Comparison of ENCODE assay signal across 12 cellular contexts in genomic region chr10:119251315-119251708, GRCh38. TPM values are rescaled to one million over a fixed set of nuclear protein-coding genes. Genes with fewer than 3 reads are reported as not detected.
A peak's percentile ranks its signal among the peaks of the same experiment; 100 is the strongest.
DNase-seq lines count a peak whose midpoint lies in the region; ATAC-seq, FAIRE-seq and TF ChIP-seq lines count a peak whose summit lies in the region.
"Had no signal": no experiment of that assay in that cellular context is flagged by ENCODE, and none has a peak within 500 bp of the region (broad histone marks: within the 10 kb centered on the region; RNA-seq: fewer than 3 reads in every experiment).

No MANE protein-coding gene starts in this region.

- no peak for TF ChIP-seq POLR2A in tibial nerve (IDR thresholded peaks at IDR 0.05)

- TF ChIP-seq CTCF in chondrocyte (IDR thresholded peaks at IDR 0.05) (no peak), lung (IDR thresholded peaks at IDR 0.05; ENCODE audit: control extremely low read depth, extremely low read depth) (no peak), tibial nerve (IDR thresholded peaks at IDR 0.05) (no peak), D721Med (IDR thresholded peaks at IDR 0.05; ENCODE audit: insufficient read depth, missing control alignments) (no peak)

- H3K4me1 Mint-ChIP-seq in chondrocyte (ENCODE audit: low read depth), result peaks cover 74% of the 10 kb centered on the region

- H3K9me3 Mint-ChIP-seq in chondrocyte (ENCODE audit: low read depth), result no peaks in the 10 kb centered on the region

- no peak for TF ChIP-seq EP300 in tibial nerve (IDR thresholded peaks at IDR 0.05)

- H3K27ac ChIP-seq in lung (ENCODE audit: low read depth in 1 of 2, low read length in 1 of 2) (peak overlapping the region; percentile 45 to 75), tibial nerve (peak overlapping the region; percentile 75 to 93 (median 84))
- no peak overlapping the region for H3K27ac ChIP-seq in effector memory CD4-positive, alpha-beta T cell (ENCODE audit: insufficient read depth, low read length, poor library complexity, severe bottlenecking)
- H3K27ac ChIP-seq: 22Rv1 had no signal

- no peaks in the 10 kb centered on the region for H3K36me3 Mint-ChIP-seq in chondrocyte (ENCODE audit: low read depth)

- WGBS in lung, 2 donors, result 58 to 70% methylated on average over 7 of the region's 7 CpGs
- 42 to 47% methylated on average over 7 of the region's 7 CpGs for WGBS in tibial nerve, 2 donors

- H3K36me3 ChIP-seq in lung (ENCODE audit: control insufficient read depth in 2 of 2, insufficient read depth in 2 of 2, low read length in 2 of 2) (peaks cover 0 to 1% of the 10 kb centered on the region in 2 donors), tibial nerve (no peaks in the 10 kb centered on the region)
- no peaks in the 10 kb centered on the region for H3K36me3 ChIP-seq in effector memory CD4-positive, alpha-beta T cell (ENCODE audit: control insufficient read depth, insufficient read depth, low read length)

- H3K4me1 ChIP-seq in lung (ENCODE audit: control insufficient read depth in 2 of 2, insufficient read depth in 2 of 2, low read length in 2 of 2), result peaks cover 36 to 45% of the 10 kb centered on the region in 2 donors
- H3K4me1 ChIP-seq in tibial nerve, result peaks cover 0 to 87% (median 60%) of the 10 kb centered on the region in 4 donors
- H3K4me1 ChIP-seq in effector memory CD4-positive, alpha-beta T cell (ENCODE audit: control insufficient read depth, insufficient read depth, low read length, poor library complexity, severe bottlenecking), result no peaks in the 10 kb centered on the region

- H3K4me3 ChIP-seq in lung (no peak overlapping the region), tibial nerve (no peak overlapping the region)
- H3K4me3 ChIP-seq in effector memory CD4-positive, alpha-beta T cell (ENCODE audit: insufficient read depth, low read depth, low read length, poor library complexity, severe bottlenecking), result no peak overlapping the region

- ATAC-seq in lung (ENCODE audit: insufficient read depth, low FRiP score), result no peak
- no peak for ATAC-seq in HG02763 (IDR thresholded peaks at IDR 0.05; ENCODE audit: unreplicated experiment)

- H3K9me3 ChIP-seq in lung (ENCODE audit: control insufficient read depth in 2 of 2, insufficient read depth in 1 of 2, low read length in 1 of 2) (no peaks in the 10 kb centered on the region), tibial nerve (no peaks in the 10 kb centered on the region)
- no peaks in the 10 kb centered on the region for H3K9me3 ChIP-seq in effector memory CD4-positive, alpha-beta T cell (ENCODE audit: control insufficient read depth, low read length)

- H3K27me3 ChIP-seq in lung (ENCODE audit: control insufficient read depth, insufficient read depth), result no peaks in the 10 kb centered on the region
- no peaks in the 10 kb centered on the region for H3K27me3 ChIP-seq in tibial nerve
- no peaks in the 10 kb centered on the region for H3K27me3 ChIP-seq in effector memory CD4-positive, alpha-beta T cell (replicated peaks; ENCODE audit: control insufficient read depth, insufficient read depth, low read length, poor library complexity, severe bottlenecking)

- H3K4me3 Mint-ChIP-seq in chondrocyte (ENCODE audit: unreplicated experiment), result no peak overlapping the region

- no peak for FAIRE-seq in D721Med (lab: Jason Lieb, UNC)
- FAIRE-seq: keratinocyte, small intestine had no signal

- peak overlapping the region; percentile 90 for H3K27ac Mint-ChIP-seq in chondrocyte (ENCODE audit: unreplicated experiment)

- DNase-seq in NCI-H82 (lab: John Stamatoyannopoulos, UW), result peak; percentile 16
- DNase-seq in NCI-H82 treated with DMSO at 0.1 percent for 48 hours (lab: John Stamatoyannopoulos, UW; ENCODE audit: unreplicated experiment), result no peak
- DNase-seq in chondrocyte (ENCODE audit: low spot score), result no peak
- no peak for DNase-seq in lung (ENCODE audit: low spot score)
- no peak for DNase-seq in tibial nerve (ENCODE audit: low spot score in 2 of 2)
- DNase-seq in effector memory CD4-positive, alpha-beta T cell, result no peak
- no peak for DNase-seq in D721Med (ENCODE audit: insufficient read length, low spot score)
- DNase-seq: NCI-H69, small intestine had no signal

- H3K27me3 Mint-ChIP-seq in chondrocyte (ENCODE audit: low read depth), result no peaks in the 10 kb centered on the region

RNA-seq across cellular contexts. Expression of gene GRK5, which starts 43.9 kb away (rescaled TPM):
- total RNA-seq in chondrocyte (11.7 to 16.4 TPM (median 15.7 TPM) in 3 replicates), lung (10 to 100 TPM; 42.7 to 43.1 TPM), tibial nerve (10 to 100 TPM; 43.5 to 61.7 (median 48.9) TPM)
- 10 to 100 TPM; 18.5 to 37.9 TPM for polyA plus RNA-seq in lung
